1 cellular context compared by ENCODE assay signal in genomic region chr5:157511656-157512644, GRCh38.
TF ChIP-seq lines count a peak whose summit lies in the region.

No MANE protein-coding gene starts in this region.

TF ChIP-seq in HepG2, 621 proteins besides CTCF, POLR2A, EP300 and RAD21 (continued from another document and continues in another):
- TF ChIP-seq ZNF281 (CRISPR knock-in tag; IDR thresholded peaks at IDR 0.05; ENCODE audit: borderline replicate concordance) (no peak), SNAPC5 (CRISPR knock-in tag; IDR thresholded peaks at IDR 0.05; ENCODE audit: borderline replicate concordance) (no peak), HOXA3 (CRISPR knock-in tag; IDR thresholded peaks at IDR 0.05) (no peak), IRF2 (CRISPR knock-in tag; IDR thresholded peaks at IDR 0.05) (no peak), ZNF766 (CRISPR knock-in tag; IDR thresholded peaks at IDR 0.05; ENCODE audit: borderline replicate concordance) (no peak), FOXP1 (IDR thresholded peaks at IDR 0.05) (no peak), FOXP1 (CRISPR knock-in tag; IDR thresholded peaks at IDR 0.05) (no peak), FOXO1 (CRISPR knock-in tag; IDR thresholded peaks at IDR 0.05) (peak; percentile 32; the same call in 1 of the 2 replicates), ZNF790 (CRISPR knock-in tag; IDR thresholded peaks at IDR 0.05; ENCODE audit: borderline replicate concordance) (no peak), SUZ12 (IDR thresholded peaks at IDR 0.05; ENCODE audit: low read depth, low read length) (no peak), WIZ (CRISPR knock-in tag; IDR thresholded peaks at IDR 0.05) (no peak), ETV6 (CRISPR knock-in tag; conservative IDR thresholded peaks at IDR 0.05) (no peak), ZBTB10 (CRISPR knock-in tag; IDR thresholded peaks at IDR 0.05; ENCODE audit: borderline replicate concordance) (no peak), RFXAP (CRISPR knock-in tag; IDR thresholded peaks at IDR 0.05; ENCODE audit: borderline replicate concordance) (no peak), ZBTB33 (CRISPR knock-in tag; IDR thresholded peaks at IDR 0.05) (no peak), LRRFIP1 (CRISPR knock-in tag; conservative IDR thresholded peaks at IDR 0.05) (no peak), SAP130 (CRISPR knock-in tag; IDR thresholded peaks at IDR 0.05; ENCODE audit: low read depth) (peak; percentile 49), MXD1 (CRISPR knock-in tag; IDR thresholded peaks at IDR 0.05) (no peak), SMARCC2 (IDR thresholded peaks at IDR 0.05) (no peak), ELF1 (CRISPR knock-in tag; IDR thresholded peaks at IDR 0.05) (0 out of 2 replicates have a peak, but pooled peaks have one; percentile 25), SP140L (CRISPR knock-in tag; IDR thresholded peaks at IDR 0.05; ENCODE audit: borderline replicate concordance) (no peak), SP2 (CRISPR knock-in tag; IDR thresholded peaks at IDR 0.05) (no peak), FOXM1 (CRISPR knock-in tag; IDR thresholded peaks at IDR 0.05) (no peak), THAP9 (CRISPR knock-in tag; IDR thresholded peaks at IDR 0.05; ENCODE audit: borderline replicate concordance) (no peak), ONECUT2 (CRISPR knock-in tag; IDR thresholded peaks at IDR 0.05) (no peak), KDM3A (CRISPR knock-in tag; IDR thresholded peaks at IDR 0.05; ENCODE audit: low read depth) (no peak), ZNF512 (CRISPR knock-in tag; IDR thresholded peaks at IDR 0.05) (no peak), MIER3 (CRISPR knock-in tag; IDR thresholded peaks at IDR 0.05; ENCODE audit: borderline replicate concordance) (no peak), NR2F2 (IDR thresholded peaks at IDR 0.05; ENCODE audit: borderline replicate concordance, low read depth) (no peak), ZNF616 (CRISPR knock-in tag; IDR thresholded peaks at IDR 0.05; ENCODE audit: low read depth) (no peak), ZMYM3 (CRISPR knock-in tag; IDR thresholded peaks at IDR 0.05) (no peak), ATF3 (CRISPR knock-in tag; IDR thresholded peaks at IDR 0.05) (no peak), HDAC1 (CRISPR knock-in tag; IDR thresholded peaks at IDR 0.05) (peak; percentile 41), ZFP91 (CRISPR knock-in tag; IDR thresholded peaks at IDR 0.05; ENCODE audit: borderline replicate concordance) (no peak), SIN3B (IDR thresholded peaks at IDR 0.05; ENCODE audit: low read length) (no peak), RBM22 (optimal IDR thresholded peaks at IDR 0.05; ENCODE audit: low read length) (no peak), TMF1 (CRISPR knock-in tag; IDR thresholded peaks at IDR 0.05; ENCODE audit: low read depth) (no peak), KLF15 (CRISPR knock-in tag; IDR thresholded peaks at IDR 0.05; ENCODE audit: borderline replicate concordance) (no peak), ZIK1 (CRISPR knock-in tag; IDR thresholded peaks at IDR 0.05; ENCODE audit: borderline replicate concordance, low read depth) (no peak), ZNF740 (CRISPR knock-in tag; IDR thresholded peaks at IDR 0.05) (no peak), KDM5A (IDR thresholded peaks at IDR 0.05; ENCODE audit: borderline replicate concordance, low read length) (no peak), ZNF816 (CRISPR knock-in tag; IDR thresholded peaks at IDR 0.05; ENCODE audit: borderline replicate concordance) (no peak), RCOR2 (CRISPR knock-in tag; IDR thresholded peaks at IDR 0.05) (0 out of 2 replicates have a peak, but pooled peaks have one; percentile 18), SRSF4 (IDR thresholded peaks at IDR 0.05; ENCODE audit: low read depth, low read length, poor library complexity, severe bottlenecking) (no peak), SSRP1 (CRISPR knock-in tag; IDR thresholded peaks at IDR 0.05) (no peak), RFX3 (CRISPR knock-in tag; IDR thresholded peaks at IDR 0.05) (no peak), NPAS2 (CRISPR knock-in tag; IDR thresholded peaks at IDR 0.05; ENCODE audit: borderline replicate concordance) (no peak), NFRKB (IDR thresholded peaks at IDR 0.05) (no peak), ZNF644 (CRISPR knock-in tag; IDR thresholded peaks at IDR 0.05; ENCODE audit: low read depth) (no peak), ZNF597 (CRISPR knock-in tag; IDR thresholded peaks at IDR 0.05) (no peak)
